ENCODE assay signal across 27 cellular contexts in genomic region chr12:114152066-114152465, GRCh38.
"Had no signal": no experiment of that assay in that cellular context is flagged by ENCODE, and none has a peak within 500 bp of the region (broad histone marks: within the 10 kb centered on the region; RNA-seq: fewer than 3 reads in every experiment).

No MANE protein-coding gene starts in this region.

- H3K9me3 ChIP-seq: gastrocnemius medialis, left ventricle myocardium inferior, lower lobe of right lung had no signal

- H3K27ac ChIP-seq: coronary artery, dorsolateral prefrontal cortex, epithelial cell of prostate, esophagus squamous epithelium, gastrocnemius medialis, heart right ventricle, left ventricle myocardium inferior, lower lobe of right lung had no signal

- H3K27me3 ChIP-seq: esophagus squamous epithelium, gastrocnemius medialis had no signal

- H3K36me3 ChIP-seq: esophagus squamous epithelium, gastrocnemius medialis, heart right ventricle, left ventricle myocardium inferior, lower lobe of right lung had no signal

- H3K4me3 ChIP-seq: coronary artery, dorsolateral prefrontal cortex, esophagus squamous epithelium, gastrocnemius medialis, heart right ventricle, left ventricle myocardium inferior, lower lobe of right lung had no signal

- H3K4me1 ChIP-seq: esophagus squamous epithelium, gastrocnemius medialis, heart right ventricle, left ventricle myocardium inferior, lower lobe of right lung had no signal

- DNase-seq: dermis blood vessel endothelial cell; dorsolateral prefrontal cortex; effector CD4-positive, alpha-beta T cell; effector memory CD4-positive, alpha-beta T cell; erythroblast; esophagus squamous epithelium; foreskin fibroblast; foreskin melanocyte; gastrocnemius medialis; glutamatergic neuron; head of caudate nucleus; heart right ventricle; hippocampal formation; immature natural killer cell; islet precursor cell; kidney; kidney glomerular epithelial cell; left colon; left ventricle myocardium inferior; lower lobe of right lung; mesenchymal stem cell; midbrain; naive thymus-derived CD4-positive, alpha-beta T cell had no signal

- ATAC-seq: esophagus mucosa; gastrocnemius medialis; heart right ventricle; left colon; left lobe of liver; lower lobe of right lung; naive thymus-derived CD4-positive, alpha-beta T cell had no signal
